ENCODE assay signal across 8 cellular contexts in genomic region chr12:96489392-96490056, GRCh38. TPM values are rescaled to one million over a fixed set of nuclear protein-coding genes. Genes with fewer than 3 reads are reported as not detected.
DNase-seq lines count a peak whose midpoint lies in the region; FAIRE-seq and TF ChIP-seq lines count a peak whose summit lies in the region.

A gene with protein sequence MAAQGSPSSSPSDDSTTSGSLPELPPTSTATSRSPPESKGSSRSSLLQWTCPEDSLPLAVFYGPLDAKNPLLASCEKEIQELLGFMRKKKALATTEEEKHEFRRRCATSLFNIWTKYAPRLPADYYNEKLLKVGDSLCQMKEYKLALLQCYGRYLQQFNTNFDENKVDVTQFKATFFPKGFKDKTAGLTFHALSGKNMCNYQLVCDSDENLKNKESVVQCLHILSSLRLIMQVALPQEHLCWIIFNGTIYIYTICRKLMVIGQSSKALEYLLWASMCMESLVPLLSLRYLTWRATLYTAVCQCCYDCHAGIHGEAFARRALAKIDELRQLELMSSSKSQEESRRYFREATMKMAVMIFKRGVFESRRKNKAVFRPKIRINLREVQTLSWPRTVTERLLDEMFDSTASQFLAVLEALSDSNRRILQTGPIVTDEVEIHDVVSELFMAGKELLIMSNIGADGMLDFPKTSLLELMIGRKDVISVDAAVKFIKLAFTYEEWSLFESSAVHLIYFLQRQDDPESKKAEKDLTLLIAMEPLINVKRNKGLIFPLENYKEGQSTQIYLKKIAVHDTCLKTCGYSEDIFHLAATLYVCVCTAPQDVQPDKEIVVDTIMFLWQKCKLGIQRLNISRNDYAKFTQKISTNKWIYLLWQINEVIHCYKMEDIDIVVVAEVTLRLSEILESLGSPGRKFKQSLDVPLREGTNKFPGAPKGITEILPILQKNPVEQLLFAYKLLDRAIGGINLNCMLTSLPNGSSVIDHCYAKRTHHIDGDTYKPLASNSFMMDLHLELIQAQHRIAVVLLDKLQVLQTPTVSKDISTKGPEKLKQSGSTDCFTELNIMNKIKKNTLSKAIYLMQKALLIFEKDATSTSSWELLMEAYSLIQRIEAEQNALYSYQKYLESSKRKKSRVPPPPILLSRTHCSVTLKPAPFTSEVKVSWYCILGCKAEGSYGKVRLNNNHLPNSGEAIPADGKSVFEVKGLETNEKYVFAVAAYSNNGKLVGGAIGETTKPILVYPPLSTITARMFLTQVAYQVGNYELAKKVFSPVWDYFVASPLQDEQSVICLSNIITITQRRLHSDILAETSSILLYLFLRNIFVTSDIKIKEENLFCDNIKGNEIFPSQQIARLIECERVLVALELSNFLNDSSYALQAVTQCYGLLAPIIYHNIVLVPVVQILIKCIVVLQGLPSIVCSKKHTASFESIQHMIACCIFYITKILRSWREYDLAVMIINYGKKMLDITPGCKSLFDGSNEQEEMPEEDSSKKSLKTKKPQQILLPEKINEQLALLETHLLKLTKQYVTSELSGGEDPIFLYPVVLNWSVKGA (N-terminal part only) (plus strand): TSS chr12:96489577. CDS start chr12:96489610, 33 bp downstream.

- 0 out of 2 replicates have a peak, but pooled peaks have one; percentile 20 for TF ChIP-seq POLR2A in H54 (IDR thresholded peaks at IDR 0.05; ENCODE audit: low read depth, low read length)
- no peak for TF ChIP-seq POLR2A in stomach (IDR thresholded peaks at IDR 0.05)

- peaks cover 0 to 4% (median 0%) of the 10 kb centered on the region in 3 donors for H3K27me3 ChIP-seq in stomach

- H3K4me1 ChIP-seq in stomach = peaks cover 5 to 18% (median 10%) of the 10 kb centered on the region in 4 donors

- TF ChIP-seq CTCF in foreskin fibroblast (IDR thresholded peaks at IDR 0.05; ENCODE audit: low read depth, low read length) (peak; percentile 88), neural crest cell (conservative IDR thresholded peaks at IDR 0.05) (peak; percentile 90), stomach (IDR thresholded peaks at IDR 0.05) (peak in 5 of 7 experiments; percentile 73 to 90 (median 79))

- peak within 1 kb of the TSS; percentile 97 for H3K4me3 Mint-ChIP-seq in neural crest cell

- TF ChIP-seq EP300 in stomach (IDR thresholded peaks at IDR 0.05) = peak; percentile 71

- no peaks in the 10 kb centered on the region for H3K36me3 ChIP-seq in stomach

- H3K27ac ChIP-seq in stomach = peak within 1 kb of the TSS in 4 of 5 donors; percentile 42 to 84 (median 66)

- H3K4me1 Mint-ChIP-seq in neural crest cell = peaks cover 13% of the 10 kb centered on the region

- peak within 1 kb of the TSS; percentile 97 for H3K27ac Mint-ChIP-seq in neural crest cell (ENCODE audit: unreplicated experiment)

- peak; percentile 84 for FAIRE-seq in H54 (lab: Jason Lieb, UNC)

- H3K27me3 Mint-ChIP-seq in neural crest cell (ENCODE audit: low read depth) = peaks cover 8% of the 10 kb centered on the region

- H3K9me3 ChIP-seq in stomach = no peaks in the 10 kb centered on the region

- no peaks in the 10 kb centered on the region for H3K36me3 Mint-ChIP-seq in neural crest cell (ENCODE audit: low read depth)

- no peaks in the 10 kb centered on the region for H3K9me3 Mint-ChIP-seq in neural crest cell

- 1 to 5% (median 2%) methylated on average over 26 to 53 of the region's 53 CpGs for WGBS in stomach, 5 donors

- peak within 1 kb of the TSS; percentile 57 to 76 for H3K4me3 ChIP-seq in foreskin fibroblast (ENCODE audit: low read depth in 1 of 2, low read length in 2 of 2)
- peak within 1 kb of the TSS; percentile 55 to 71 (median 64) for H3K4me3 ChIP-seq in stomach

- DNase-seq in Daoy (ENCODE audit: low read depth) (peak; percentile 97), H54 (ENCODE audit: insufficient read length, low spot score) (peak; percentile 76), M059J (ENCODE audit: low read depth) (peak; percentile 94), SHP77 (lab: John Stamatoyannopoulos, UW) (peak; percentile 83 to 95), activated gamma-delta T cell (lab: John Stamatoyannopoulos, UW) (peak; percentile 84), foreskin fibroblast (peak; percentile 91 to 98), neural crest cell (ENCODE audit: low read depth, low spot score) (peak; percentile 94), stomach (peak; percentile 94)

- intact Hi-C loops in stomach (cut with DNase I; ENCODE audit: low total_unique reads) = no loop called here

RNA-seq across cellular contexts. Expression of the gene that starts here (rescaled TPM):
- total RNA-seq in Daoy (2014; rRNA removed; shearing (Covaris generic)) = 0.51 and 0.80 TPM in 2 replicates
- 0.57 and 1.8 TPM in 2 replicates for total RNA-seq in M059J (2014; rRNA removed; shearing (Covaris generic))
- 1.5 and 3.1 TPM in 2 replicates for total RNA-seq in neural crest cell
- 10 to 100 TPM in 1 of 5 donors, 1 to 10 TPM in 3, not detected in 1; 2.6 to 36.6 (median 3.8) TPM for total RNA-seq in stomach
- under 1 TPM in 2 of 3 donors, not detected in 1; 0.08 to 0.25 TPM for polyA plus RNA-seq in stomach

Comparison
In these comparisons a context has a peak if more than half of its experiments do, and no peak if none do; other contexts are left out.
1. Peak in every context shown above with its lines: DNase-seq, H3K4me3 ChIP-seq and H3K27ac ChIP-seq.
2. Peak in DNase-seq in Daoy; RNA of the gene not detected or under 1 TPM.